ENCODE assay signal across 27 cellular contexts in the genomic region with DNA sequence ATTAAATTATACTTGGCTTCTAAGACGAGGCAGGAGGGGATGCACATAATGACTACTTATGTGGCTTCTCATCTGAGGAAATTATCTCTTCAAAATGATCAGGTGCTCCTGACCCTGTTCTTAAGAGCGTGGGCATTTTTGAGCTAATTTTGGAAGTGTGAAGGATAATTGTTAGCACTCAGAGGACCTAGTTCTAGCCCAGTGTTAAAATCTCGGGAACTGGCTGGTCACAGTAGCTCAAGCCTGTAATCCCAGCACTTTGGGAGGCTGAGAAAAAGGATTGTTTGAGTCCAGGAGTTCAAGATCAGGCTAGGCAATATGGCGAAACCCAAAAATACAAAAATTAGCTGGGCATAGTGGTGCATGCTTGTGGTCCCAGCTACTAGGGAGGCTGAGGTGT.
"Had no signal": no experiment of that assay in that cellular context is flagged by ENCODE, and none has a peak within 500 bp of the region (broad histone marks: within the 10 kb centered on the region; RNA-seq: fewer than 3 reads in every experiment).

No MANE protein-coding gene starts in this region.

- H3K27me3 ChIP-seq: dorsolateral prefrontal cortex, esophagus squamous epithelium, gastrocnemius medialis, hepatocyte had no signal

- H3K4me1 ChIP-seq: gastrocnemius medialis, left ventricle myocardium inferior had no signal

- H3K9me3 ChIP-seq: esophagus squamous epithelium, gastrocnemius medialis, left ventricle myocardium inferior, lower lobe of right lung, mucosa of descending colon had no signal

- H3K4me3 Mint-ChIP-seq: immature natural killer cell, mesothelial cell of epicardium, naive B cell had no signal

- H3K9me3 Mint-ChIP-seq: immature natural killer cell, mesothelial cell of epicardium, naive B cell had no signal

- H3K36me3 Mint-ChIP-seq: immature natural killer cell, mesothelial cell of epicardium, naive B cell had no signal

- H3K27ac Mint-ChIP-seq: mesothelial cell of epicardium, naive B cell had no signal

- H3K4me3 ChIP-seq: coronary artery, dorsolateral prefrontal cortex, esophagus squamous epithelium, gastrocnemius medialis, hepatocyte, left ventricle myocardium inferior, lower lobe of right lung, mucosa of descending colon had no signal

- DNase-seq: dermis blood vessel endothelial cell; dorsolateral prefrontal cortex; effector CD4-positive, alpha-beta T cell; effector memory CD4-positive, alpha-beta T cell; erythroblast; esophagus squamous epithelium; foreskin fibroblast; foreskin melanocyte; gastrocnemius medialis; glutamatergic neuron; hypothalamus; immature natural killer cell; islet precursor cell; kidney; kidney glomerular epithelial cell; left colon; left ventricle myocardium inferior; lower lobe of right lung; mesenchymal stem cell; mucosa of descending colon; naive B cell had no signal

- H3K27ac ChIP-seq: coronary artery, dorsolateral prefrontal cortex, epithelial cell of prostate, esophagus squamous epithelium, gastrocnemius medialis, hepatocyte, left ventricle myocardium inferior, lower lobe of right lung had no signal

- H3K4me1 Mint-ChIP-seq: mesothelial cell of epicardium, naive B cell had no signal

- ATAC-seq: esophagus mucosa, gastrocnemius medialis, left colon, left lobe of liver, lower lobe of right lung, mucosa of descending colon had no signal

- H3K36me3 ChIP-seq: esophagus squamous epithelium, gastrocnemius medialis, left ventricle myocardium inferior, lower lobe of right lung had no signal
